Comparison of ENCODE assay signal across 14 cellular contexts in the genomic region with DNA sequence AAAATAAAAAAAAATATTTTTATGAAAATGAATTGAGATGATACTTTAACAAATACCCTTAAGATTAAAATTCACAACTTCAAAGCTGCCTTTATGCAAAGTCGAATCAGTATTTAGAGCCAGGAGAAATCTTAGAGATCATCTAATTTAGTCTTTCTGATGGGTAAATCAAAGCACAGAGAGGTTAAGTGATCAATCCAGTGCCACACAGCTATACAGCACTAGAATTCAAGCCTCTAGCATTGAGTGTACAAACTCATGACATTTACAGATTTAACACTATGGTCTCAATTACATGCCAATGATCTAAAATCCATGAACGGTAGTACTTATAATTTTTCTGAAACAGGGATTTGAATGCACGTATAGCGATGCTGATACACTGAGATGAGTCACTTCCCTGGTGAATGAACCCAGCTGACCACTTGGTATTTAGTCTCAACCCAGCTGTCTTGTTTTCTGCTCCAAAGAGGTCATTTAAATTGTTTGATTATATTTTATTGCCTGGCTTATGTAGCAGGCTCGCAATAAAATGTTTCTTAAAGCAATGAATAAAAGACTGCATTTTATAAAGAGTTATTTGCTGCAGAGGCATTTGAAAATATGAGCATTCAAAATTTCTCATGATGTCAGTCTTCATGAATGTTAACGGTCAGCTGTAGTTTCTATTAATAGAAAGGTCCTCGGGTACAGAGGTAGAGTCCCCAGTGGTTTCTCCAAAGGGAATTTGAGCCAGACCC.
A peak's percentile ranks its signal among the peaks of the same experiment; 100 is the strongest.
DNase-seq lines count a peak whose midpoint lies in the region; TF ChIP-seq lines count a peak whose summit lies in the region.
"Had no signal": no experiment of that assay in that cellular context is flagged by ENCODE, and none has a peak within 500 bp of the region (broad histone marks: within the 10 kb centered on the region; RNA-seq: fewer than 3 reads in every experiment).

No MANE protein-coding gene starts in this region.

- H3K36me3 ChIP-seq in adipocyte (ENCODE audit: control insufficient read depth, insufficient read depth, low read length, severe bottlenecking): no peaks in the 10 kb centered on the region
- H3K36me3 ChIP-seq in cardiac muscle cell: no peaks in the 10 kb centered on the region
- H3K36me3 ChIP-seq in neural progenitor cell: no peaks in the 10 kb centered on the region

- H3K4me1 Mint-ChIP-seq in neural progenitor cell: peaks cover 7% of the 10 kb centered on the region

- no peak overlapping the region for H3K4me3 Mint-ChIP-seq in neural progenitor cell
- H3K4me3 Mint-ChIP-seq: nephron progenitor cell; T-helper 2 cell treated with Interferon-gamma antibody and Interleukin-4, amounts not matched to agents 5 μg/mL and 100 μg/mL, for 36 hours had no signal

- no peak overlapping the region for H3K9ac ChIP-seq in adipocyte (ENCODE audit: low read length)
- H3K9ac ChIP-seq in neural progenitor cell: no peak overlapping the region

- H3K4me1 ChIP-seq in adipocyte (ENCODE audit: control insufficient read depth, insufficient read depth, low read length) (peaks cover 29% of the 10 kb centered on the region), cardiac muscle cell (ENCODE audit: low read depth) (peaks cover 19% of the 10 kb centered on the region), neural progenitor cell (no peaks in the 10 kb centered on the region)

- TF ChIP-seq CTCF in HFF-Myc (IDR thresholded peaks at IDR 0.05; ENCODE audit: low read depth, low read length, missing control alignments) (no peak), cardiac muscle cell (IDR thresholded peaks at IDR 0.05; ENCODE audit: low read depth, low read length) (no peak), neural progenitor cell (IDR thresholded peaks at IDR 0.05) (no peak)

- no peaks in the 10 kb centered on the region for H3K79me2 ChIP-seq in neural progenitor cell (ENCODE audit: low read depth)

- H3K36me3 Mint-ChIP-seq in neural progenitor cell: peaks cover 2% of the 10 kb centered on the region
- H3K36me3 Mint-ChIP-seq: activated naive CD4-positive, alpha-beta T cell treated with anti-CD3 and anti-CD28 coated beads, Interleukin-2, amount 50 U/mL, for 72 hours had no signal

- H3K27ac ChIP-seq in cardiac muscle cell: no peak overlapping the region
- H3K27ac ChIP-seq in neural progenitor cell: no peak overlapping the region

- H3K9me3 Mint-ChIP-seq in neural progenitor cell: peaks cover 15% of the 10 kb centered on the region

- no peak overlapping the region for H2AFZ ChIP-seq in neural progenitor cell (replicated peaks)

- H3K4me3 ChIP-seq in HFF-Myc (replicated peaks; ENCODE audit: low read depth, low read length): no peak overlapping the region
- H3K4me3 ChIP-seq in adipocyte (ENCODE audit: low read length): peak overlapping the region; percentile 8
- H3K4me3 ChIP-seq in cardiac muscle cell: no peak overlapping the region
- no peak overlapping the region for H3K4me3 ChIP-seq in neural progenitor cell

- H3F3A ChIP-seq in neural progenitor cell (ENCODE audit: low read depth): no peaks in the 10 kb centered on the region

- peaks cover 18% of the 10 kb centered on the region for H3K9me3 ChIP-seq in adipocyte (ENCODE audit: control insufficient read depth, low read length)
- no peaks in the 10 kb centered on the region for H3K9me3 ChIP-seq in cardiac muscle cell (ENCODE audit: low read depth)
- H3K9me3 ChIP-seq in neural progenitor cell (ENCODE audit: low read depth): peaks cover 4% of the 10 kb centered on the region

- no peak overlapping the region for H3K4me2 ChIP-seq in neural progenitor cell

- no peaks in the 10 kb centered on the region for H4K20me1 ChIP-seq in neural progenitor cell (ENCODE audit: low read depth)

- DNase-seq in HFF-Myc (ENCODE audit: extremely low read depth, low read depth): peak; percentile 46
- DNase-seq in adipocyte (ENCODE audit: low read depth): peak; percentile 67
- peak; percentile 24 to 66 for DNase-seq in cardiac muscle cell (ENCODE audit: low read depth in 1 of 2, low spot score in 1 of 2)
- peak; percentile 26 for DNase-seq in stromal cell of bone marrow (ENCODE audit: low read depth)
- no peak for DNase-seq in NCI-H2029 treated with DMSO at 0.1 percent for 48 hours (lab: John Stamatoyannopoulos, UW)
- DNase-seq in neural progenitor cell (ENCODE audit: low spot score): no peak
- no peak for DNase-seq in NCI-H446 (lab: John Stamatoyannopoulos, UW)
- DNase-seq: DMS 273 treated with DMSO at 0.1 percent for 48 hours; NCI-H1436; nephron progenitor cell; stimulated activated CD4-positive, alpha-beta T cell treated with anti-CD3 and anti-CD28 coated beads, Interleukin-12 subunit alpha, Interleukin-12 subunit beta, amount 100 ng/mL, for 4 hours; stimulated activated CD8-positive, alpha-beta memory T cell treated with anti-CD3 and anti-CD28 coated beads, Interleukin-4, amount 100 ng/mL, for 48 hours had no signal

- no peaks in the 10 kb centered on the region for H3K27me3 Mint-ChIP-seq in neural progenitor cell (ENCODE audit: insufficient read depth, low read depth)

- no peak overlapping the region for H3K27ac Mint-ChIP-seq in neural progenitor cell
- H3K27ac Mint-ChIP-seq: activated naive CD4-positive, alpha-beta T cell treated with anti-CD3 and anti-CD28 coated beads, Interleukin-2, amount 50 U/mL, for 72 hours; nephron progenitor cell; T-helper 2 cell treated with Interferon-gamma antibody and Interleukin-4, amounts not matched to agents 5 μg/mL and 100 μg/mL, for 36 hours had no signal

- H3K27me3 ChIP-seq in adipocyte (replicated peaks; ENCODE audit: control insufficient read depth, insufficient read depth, low read length) (no peaks in the 10 kb centered on the region), cardiac muscle cell (no peaks in the 10 kb centered on the region), neural progenitor cell (no peaks in the 10 kb centered on the region)

Comparison
In these comparisons a context has a peak if more than half of its experiments do, and no peak if none do; other contexts are left out.
1. DNase-seq: peak in HFF-Myc (single experiment), adipocyte (single experiment), cardiac muscle cell (2 of 2) and stromal cell of bone marrow (single experiment); none in NCI-H2029 treated with DMSO at 0.1 percent for 48 hours (single experiment), neural progenitor cell (single experiment) and NCI-H446 (0 of 2).